21 cellular contexts compared by ENCODE assay signal in the genomic region with DNA sequence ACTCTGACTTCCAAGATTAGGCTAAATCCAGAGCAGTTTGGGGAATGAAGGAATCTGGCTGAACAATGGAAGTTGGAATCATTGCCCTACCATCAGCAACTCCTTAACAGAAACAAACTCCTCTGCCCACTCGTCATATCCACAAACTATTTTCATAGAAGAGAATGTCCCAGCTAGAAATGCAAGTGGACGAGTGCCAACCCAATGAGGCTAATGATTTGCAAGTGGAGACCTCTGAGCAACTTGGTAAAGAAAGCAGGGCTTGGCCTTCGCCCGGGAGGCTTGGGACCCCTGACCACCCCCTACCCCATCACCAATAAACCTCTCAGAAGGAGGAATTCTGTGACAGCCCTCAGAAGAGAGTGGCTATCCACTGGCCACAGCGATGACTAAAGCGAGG. TPM values are rescaled to one million over a fixed set of nuclear protein-coding genes. Genes with fewer than 3 reads are reported as not detected.
DNase-seq lines count a peak whose midpoint lies in the region; ATAC-seq and TF ChIP-seq lines count a peak whose summit lies in the region.
"Had no signal": no experiment of that assay in that cellular context is flagged by ENCODE, and none has a peak within 500 bp of the region (broad histone marks: within the 10 kb centered on the region; RNA-seq: fewer than 3 reads in every experiment).

No MANE protein-coding gene starts in this region.

- TF ChIP-seq POLR2A in HCT116 (IDR thresholded peaks at IDR 0.05; ENCODE audit: borderline replicate concordance, extremely low read depth, insufficient read depth, insufficient read length), result no peak
- TF ChIP-seq POLR2A in testis (IDR thresholded peaks at IDR 0.05), result no peak

- H3K9ac ChIP-seq in HCT116 (ENCODE audit: low read length) (no peak overlapping the region), adipocyte (ENCODE audit: low read length) (no peak overlapping the region)
- H3K9ac ChIP-seq: GM23248 had no signal

- in situ Hi-C loops in ACHN (cut with HindIII; ENCODE audit: low pct_ligation_motif_present, low pct_unique_long_range_greater_than_20kb, low sequenced_read_pairs), result no loop called here

- H3K4me1 ChIP-seq in HCT116 (ENCODE audit: control insufficient read depth in 1 of 2, insufficient read depth in 2 of 2, low read length in 2 of 2), result peaks cover 24 to 34% of the 10 kb centered on the region in 2 experiments
- peaks cover 6% of the 10 kb centered on the region for H3K4me1 ChIP-seq in adipocyte (ENCODE audit: control insufficient read depth, insufficient read depth, low read length)
- H3K4me1 ChIP-seq in testis, result peaks cover 27% of the 10 kb centered on the region

- H3K36me3 ChIP-seq in HCT116 (ENCODE audit: control insufficient read depth in 1 of 2, insufficient read depth in 2 of 2, low read length in 2 of 2), result no peaks in the 10 kb centered on the region
- no peaks in the 10 kb centered on the region for H3K36me3 ChIP-seq in adipocyte (ENCODE audit: control insufficient read depth, insufficient read depth, low read length, severe bottlenecking)
- H3K36me3 ChIP-seq in testis (ENCODE audit: low read depth, missing control alignments), result no peaks in the 10 kb centered on the region
- H3K36me3 ChIP-seq in MG63, result no peaks in the 10 kb centered on the region

- TF ChIP-seq CTCF in HCT116 (IDR thresholded peaks at IDR 0.05 in 2 of 3, conservative IDR thresholded peaks at IDR 0.05 in 1 of 3; ENCODE audit: borderline replicate concordance in 1 of 3, insufficient read depth in 1 of 3, low read depth in 2 of 3, low read length in 2 of 3) (no peak), testis (IDR thresholded peaks at IDR 0.05) (no peak)

- no peaks in the 10 kb centered on the region for H3K9me3 ChIP-seq in HCT116 (ENCODE audit: control insufficient read depth in 1 of 2, insufficient read depth in 1 of 2, low read depth in 1 of 2, low read length in 2 of 2)
- no peaks in the 10 kb centered on the region for H3K9me3 ChIP-seq in adipocyte (ENCODE audit: control insufficient read depth, low read length)
- H3K9me3 ChIP-seq in testis, result no peaks in the 10 kb centered on the region
- no peaks in the 10 kb centered on the region for H3K9me3 ChIP-seq in MG63

- POLR2A ChIA-PET in HCT116 (lab: Charles Lee), result no interaction called here

- H3K79me2 ChIP-seq in HCT116 (ENCODE audit: insufficient read depth, low read length), result no peaks in the 10 kb centered on the region

- no peaks in the 10 kb centered on the region for H4K20me1 ChIP-seq in HCT116 (ENCODE audit: insufficient read depth)

- ATAC-seq in HCT116 (no peak), GM18502 (IDR thresholded peaks at IDR 0.05; ENCODE audit: poor library complexity, unreplicated experiment) (no peak)

- no peak for TF ChIP-seq RAD21 in HCT116 (IDR thresholded peaks at IDR 0.05; ENCODE audit: low read depth)

- CTCF ChIA-PET in HCT116 (lab: Charles Lee), result no interaction called here

- DNase-seq in HCT116 (ENCODE audit: low read depth, low spot score), result no peak
- peak; percentile 3 for DNase-seq in adipocyte (ENCODE audit: low read depth)
- peak; percentile 14 for DNase-seq in fibroblast of peridontal ligament (ENCODE audit: extremely low read depth)
- DNase-seq in testis, result peak; percentile 44
- no peak for DNase-seq in ACHN
- no peak for DNase-seq in MG63
- DNase-seq: CD8-positive, alpha-beta memory T cell; DMS153; GM23248; HCEC 1CT; KBM-7; NCI-H1092 treated with DMSO at 0.1 percent for 48 hours; NCI-H1694 treated with DMSO at 0.1 percent for 48 hours; NCI-H2081 treated with DMSO at 0.1 percent for 48 hours; NCI-H2171 treated with DMSO at 0.1 percent for 48 hours; NCI-H446; NCI-H526; OCI-M1; SHP77 had no signal

- H3K4me3 ChIP-seq in HCT116 (replicated peaks in 1 of 2; ENCODE audit: low read depth in 1 of 2, low read length in 2 of 2) (no peak overlapping the region), adipocyte (ENCODE audit: low read length) (no peak overlapping the region), testis (no peak overlapping the region), MG63 (no peak overlapping the region)
- H3K4me3 ChIP-seq: GM23248 had no signal

- 30 to 39% methylated on average over 6 of the region's 6 CpGs for WGBS in testis, 2 donors

- peak overlapping the region; percentile 26; the same call in 1 of the 2 replicates for H3K4me2 ChIP-seq in HCT116 (ENCODE audit: low read length)

- H3K27me3 ChIP-seq in HCT116 (ENCODE audit: insufficient read depth, low read length) (no peaks in the 10 kb centered on the region), adipocyte (replicated peaks; ENCODE audit: control insufficient read depth, insufficient read depth, low read length) (peaks cover under 1% of the 10 kb centered on the region), testis (no peaks in the 10 kb centered on the region), MG63 (no peaks in the 10 kb centered on the region)

- H3K27ac ChIP-seq in HCT116 (ENCODE audit: low read depth, low read length) (no peak overlapping the region), testis (peak overlapping the region in 1 of 2 donors; percentile 75)
- H3K27ac ChIP-seq: C4-2B, GM23248 had no signal

- BruUV-seq in HCT116 (replicated peaks; lab: Mats Ljungman, UMichigan), result no TSS peak

- intact Hi-C loops in HCT116 (cut with micrococcal nuclease) (no loop called here), testis (cut with DNase I; ENCODE audit: low total_unique reads) (no loop called here)

- H2AFZ ChIP-seq in HCT116 (ENCODE audit: low read depth, low read length, poor library complexity, severe bottlenecking), result no peak overlapping the region
- H2AFZ ChIP-seq: GM23248 had no signal

- H3K9me2 ChIP-seq in HCT116 (ENCODE audit: insufficient read depth), result no peaks in the 10 kb centered on the region

- RAD21 ChIA-PET in HCT116 (lab: Charles Lee; ENCODE audit: low non-redundant PET in 1 of 2, low total read pairs in 2 of 2, uncharacterized antibody in 2 of 2, unreplicated experiment in 2 of 2), result no interaction called here

TF ChIP-seq in HCT116, 20 proteins besides CTCF, POLR2A, EP300 and RAD21:
- TF ChIP-seq SIN3A (IDR thresholded peaks at IDR 0.05; ENCODE audit: low read depth), result no peak
- no peak for TF ChIP-seq ZNF274 (IDR thresholded peaks at IDR 0.05; ENCODE audit: low read depth, low read length)

RNA-seq across cellular contexts. Expression of gene DDX11, which starts 40.0 kb away (rescaled TPM):
- total RNA-seq in HCT116 (2021; ENCODE audit: unreplicated experiment), result 136 TPM
- polyA plus RNA-seq in HCT116 (2012), result 69.2 and 75.4 TPM in 2 replicates
- total RNA-seq in testis, result 10 to 100 TPM; 49.6 to 63.1 TPM
- 19.7 TPM for polyA plus RNA-seq in testis (ENCODE audit: insufficient read depth, low read depth, low replicate concordance)
- 48.6 and 70.8 TPM in 2 replicates for total RNA-seq in MG63 (2014; rRNA removed; shearing (Covaris generic); ENCODE audit: low replicate concordance)

Comparison
In these comparisons a context has a peak if more than half of its experiments do, and no peak if none do; other contexts are left out.
1. DNase-seq: peak in adipocyte (single experiment), fibroblast of peridontal ligament (single experiment) and testis (single experiment); none in HCT116 (single experiment), ACHN (single experiment) and MG63 (single experiment).